Comparison of ENCODE assay signal across 9 cellular contexts in genomic region chr10:55630491-55631056, GRCh38.
DNase-seq lines count a peak whose midpoint lies in the region; ATAC-seq and TF ChIP-seq lines count a peak whose summit lies in the region.
"Had no signal": no experiment of that assay in that cellular context is flagged by ENCODE, and none has a peak within 500 bp of the region (broad histone marks: within the 10 kb centered on the region; RNA-seq: fewer than 3 reads in every experiment).

No MANE protein-coding gene starts in this region.

- H3K4me1 ChIP-seq in PC-3 (ENCODE audit: insufficient read depth, low read length) (peaks cover 13% of the 10 kb centered on the region), neuron (ENCODE audit: insufficient read depth, low read length) (peaks cover 11% of the 10 kb centered on the region)

- peak overlapping the region; percentile 45 for H3K4me3 ChIP-seq in AG10803 (ENCODE audit: low read length)
- H3K4me3 ChIP-seq in PC-3 (ENCODE audit: low read length), result peak overlapping the region; percentile 80
- peak overlapping the region; percentile 12 for H3K4me3 ChIP-seq in fibroblast of villous mesenchyme (ENCODE audit: low read depth, low read length)
- peak overlapping the region; percentile 64 for H3K4me3 ChIP-seq in neuron (ENCODE audit: low read length)

- CTCF ChIA-PET in PC-3 (lab: Charles Lee), result interaction anchor here (0.6 to 1.8 kb wide), 3 partner anchors 33 to 343 kb away, joined by 3 to 16 read pairs (median 4); no protein-coding TSS in a partner anchor

- H3K9ac ChIP-seq in PC-3 (ENCODE audit: low read length), result 0 out of 2 replicates have a peak overlapping the region, but pooled peaks have one; percentile 2

- peaks cover 13% of the 10 kb centered on the region for H3K27me3 ChIP-seq in PC-3 (ENCODE audit: low read length)
- peaks cover 7% of the 10 kb centered on the region for H3K27me3 ChIP-seq in neuron (ENCODE audit: insufficient read depth, low read length)

- H3K27ac ChIP-seq in PC-3 (ENCODE audit: low read length), result no peak overlapping the region

- H3K79me2 ChIP-seq in PC-3 (ENCODE audit: low read length), result no peaks in the 10 kb centered on the region

- H3K9me3 ChIP-seq in PC-3 (ENCODE audit: low read length) (no peaks in the 10 kb centered on the region), neuron (ENCODE audit: low read length) (no peaks in the 10 kb centered on the region)

- peak; percentile 48 for ATAC-seq in PC-3
- no peak for ATAC-seq in HG02870 (IDR thresholded peaks at IDR 0.05; ENCODE audit: unreplicated experiment)
- no peak for ATAC-seq in HG02938 (IDR thresholded peaks at IDR 0.05; ENCODE audit: unreplicated experiment)
- no peak for ATAC-seq in HG03342 (IDR thresholded peaks at IDR 0.05; ENCODE audit: unreplicated experiment)
- ATAC-seq in HG02970 (IDR thresholded peaks at IDR 0.05; ENCODE audit: low FRiP score, unreplicated experiment), result no peak
- ATAC-seq: HCT116 had no signal

- POLR2A ChIA-PET in PC-3 (lab: Charles Lee; ENCODE audit: unreplicated experiment), result interaction anchor here (0.6 kb wide), 1 partner anchor 689 kb away, joined by 6 read pairs; no protein-coding TSS in a partner anchor

- H3F3A ChIP-seq in PC-3 (ENCODE audit: low read length, unreplicated experiment), result no peaks in the 10 kb centered on the region

- peak overlapping the region; percentile 99 for H2AFZ ChIP-seq in PC-3 (ENCODE audit: low read length)
- H2AFZ ChIP-seq in neuron (ENCODE audit: low read depth, low read length), result peak overlapping the region; percentile 93

- TF ChIP-seq CTCF in AG10803 (conservative IDR thresholded peaks at IDR 0.05; ENCODE audit: low read length), result no peak
- no peak for TF ChIP-seq CTCF in PC-3 (conservative IDR thresholded peaks at IDR 0.05; ENCODE audit: low read depth, low read length)
- no peak for TF ChIP-seq CTCF in fibroblast of villous mesenchyme (IDR thresholded peaks at IDR 0.05; ENCODE audit: insufficient read depth, low read depth, low read length)

- H3K9me2 ChIP-seq in PC-3 (replicated peaks; ENCODE audit: low read length), result no peaks in the 10 kb centered on the region

- H3K4me2 ChIP-seq in PC-3 (ENCODE audit: low read length), result peak overlapping the region; percentile 98

- no peak for DNase-seq in AG10803 (ENCODE audit: low read depth)
- DNase-seq in PC-3, result peak; percentile 37
- no peak for DNase-seq in fibroblast of villous mesenchyme (ENCODE audit: low read depth)

- intact Hi-C loops in PC-3 (cut with micrococcal nuclease), result loop anchor here (1.0 to 5.0 kb wide), 5 partner anchors 108 to 539 kb away; no protein-coding TSS in a partner anchor

- no peaks in the 10 kb centered on the region for H4K20me1 ChIP-seq in PC-3 (ENCODE audit: low read length)

- BruUV-seq in PC-3 (replicated peaks; lab: Mats Ljungman, UMichigan), result no TSS peak

- no peaks in the 10 kb centered on the region for H3K36me3 ChIP-seq in PC-3 (ENCODE audit: low read depth, low read length)
- H3K36me3 ChIP-seq in neuron (ENCODE audit: insufficient read depth, low read length), result no peaks in the 10 kb centered on the region

Comparison
In these comparisons a context has a peak if more than half of its experiments do, and no peak if none do; other contexts are left out.
1. H3K4me3 ChIP-seq: peak in every context shown above with its lines; median percentile 80 in PC-3; 64 in neuron; 45 in AG10803; 12 in fibroblast of villous mesenchyme.